8 cellular contexts compared by ENCODE assay signal in the genomic region with DNA sequence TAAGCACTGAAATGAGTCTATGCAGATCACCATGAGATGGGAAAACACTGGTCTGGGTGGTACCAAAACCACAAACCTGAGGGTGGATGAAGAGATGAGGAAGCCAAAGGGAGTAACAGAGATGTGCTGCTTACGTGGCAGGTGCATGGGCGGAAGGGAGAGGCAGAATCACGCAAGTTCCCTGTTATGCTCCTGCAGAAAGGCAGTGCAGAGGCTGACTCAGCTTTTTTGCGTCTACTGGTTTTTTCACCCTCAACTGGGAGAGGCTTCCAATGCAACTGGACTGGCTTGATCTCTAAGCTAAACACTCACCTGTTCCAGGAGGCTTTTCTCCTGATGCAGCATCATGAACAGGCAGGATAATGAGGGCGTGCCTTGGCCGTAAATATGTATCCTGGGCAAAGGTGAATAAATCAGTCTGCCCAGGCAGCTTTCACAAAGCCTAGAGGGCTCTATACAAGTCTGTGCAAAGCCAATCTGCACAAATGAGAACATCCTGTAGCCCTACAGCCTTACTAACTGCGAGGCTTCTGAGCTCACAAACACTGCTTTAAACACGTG.
DNase-seq lines count a peak whose midpoint lies in the region; ATAC-seq and TF ChIP-seq lines count a peak whose summit lies in the region.

No MANE protein-coding gene starts in this region.

- H3K4me3 ChIP-seq in A673 (ENCODE audit: low read depth, low read length, poor library complexity, severe bottlenecking), result no peak overlapping the region

- TF ChIP-seq CTCF in A673 (conservative IDR thresholded peaks at IDR 0.05; ENCODE audit: low read depth, low read length), result no peak

- no peaks in the 10 kb centered on the region for H3K27me3 ChIP-seq in A673 (replicated peaks; ENCODE audit: insufficient read depth, low read depth, low read length, poor library complexity)

- H3K27ac ChIP-seq in A673 (ENCODE audit: low read depth, low read length, poor library complexity, severe bottlenecking), result no peak overlapping the region

- BruUV-seq in A673 (replicated peaks; lab: Mats Ljungman, UMichigan), result no TSS peak

- DNase-seq in activated CD8-positive, alpha-beta memory T cell treated with anti-CD3 and anti-CD28 coated beads for 4 hours (ENCODE audit: low read depth in 2 of 2), result peak; percentile 40 to 61
- DNase-seq in mucosa of gallbladder (ENCODE audit: low spot score) (peak; percentile 75), middle frontal gyrus (ENCODE audit: extremely low spot score, low spot score) (no peak), NCI-H2081 treated with DMSO at 0.1 percent for 48 hours (lab: John Stamatoyannopoulos, UW) (no peak), A673 (ENCODE audit: low spot score) (no peak), left lobe of liver (ENCODE audit: low spot score) (no peak)

- H3K36me3 ChIP-seq in A673 (ENCODE audit: insufficient read depth, low read length, poor library complexity, severe bottlenecking), result no peaks in the 10 kb centered on the region

- no peaks in the 10 kb centered on the region for H3K9me3 ChIP-seq in A673 (ENCODE audit: low read depth, low read length, poor library complexity, severe bottlenecking)

- H3K4me1 ChIP-seq in A673 (ENCODE audit: insufficient read depth, low read length, poor library complexity, severe bottlenecking), result no peaks in the 10 kb centered on the region

- intact Hi-C loops in A673 (cut with micrococcal nuclease; ENCODE audit: unreplicated experiment), result no loop called here

- POLR2A ChIA-PET in A673 (lab: Charles Lee; ENCODE audit: low non-redundant PET), result no interaction called here

- ATAC-seq in GM18909 (IDR thresholded peaks at IDR 0.05; ENCODE audit: poor library complexity, unreplicated experiment) (peak; percentile 33), HG03460 (IDR thresholded peaks at IDR 0.05; ENCODE audit: unreplicated experiment) (peak; percentile 26), left lobe of liver (no peak)

- CTCF ChIA-PET in A673 (lab: Charles Lee), result no interaction called here

Comparison
In these comparisons a context has a peak if more than half of its experiments do, and no peak if none do; other contexts are left out.
1. DNase-seq: peak in activated CD8-positive, alpha-beta memory T cell treated with anti-CD3 and anti-CD28 coated beads for 4 hours (2 of 2) and mucosa of gallbladder (single experiment); none in middle frontal gyrus (single experiment), NCI-H2081 treated with DMSO at 0.1 percent for 48 hours (single experiment), A673 (single experiment) and left lobe of liver (single experiment).